In genomic region chr5:169174923-169175322, GRCh38 we compare ENCODE assay signal across 36 cellular contexts.
"Had no signal": no experiment of that assay in that cellular context is flagged by ENCODE, and none has a peak within 500 bp of the region (broad histone marks: within the 10 kb centered on the region; RNA-seq: fewer than 3 reads in every experiment).

No MANE protein-coding gene starts in this region.

- H3K27ac ChIP-seq: brain microvascular endothelial cell, cardiac muscle cell, Peyer's patch, SK-N-MC, VCaP had no signal

- H3K27me3 ChIP-seq: brain microvascular endothelial cell, cardiac muscle cell, Peyer's patch had no signal

- H3K4me1 Mint-ChIP-seq: activated B cell treated with CpG ODN at 0.5 μM for 24 hours; activated CD4-positive, alpha-beta memory T cell treated with anti-CD3 and anti-CD28 coated beads, Interleukin-2, amount 10 ng/mL, durations not matched to agents 7 days and 5 days; activated CD8-positive, alpha-beta memory T cell treated with anti-CD3 and anti-CD28 coated beads, Interleukin-2, amount 10 ng/mL, durations not matched to agents 7 days and 5 days; activated naive CD4-positive, alpha-beta T cell treated with anti-CD3 and anti-CD28 coated beads, Interleukin-2, amount 10 ng/mL, durations not matched to agents 7 days and 5 days; activated naive CD8-positive, alpha-beta T cell treated with anti-CD3 and anti-CD28 coated beads, Interleukin-2, amount 50 U/mL, for 24 hours had no signal

- ATAC-seq: activated CD8-positive, alpha-beta memory T cell treated with anti-CD3 and anti-CD28 coated beads, Interleukin-2, amount 10 ng/mL, durations not matched to agents 7 days and 5 days; activated naive CD8-positive, alpha-beta T cell treated with anti-CD3 and anti-CD28 coated beads, Interleukin-2, amount 50 U/mL, for 24 hours; PC-3 had no signal

- DNase-seq: activated B cell treated with CpG ODN at 0.5 μM for 24 hours; activated CD4-positive, alpha-beta memory T cell treated with anti-CD3 and anti-CD28 coated beads, Interleukin-2, amount 10 ng/mL, durations not matched to agents 7 days and 5 days; activated CD4-positive, alpha-beta T cell treated with anti-CD3 and anti-CD28 coated beads for 4 hours; activated CD4-positive, alpha-beta T cell treated with anti-CD3 and anti-CD28 coated beads, Interleukin-2, amount 50 U/mL, for 1 hour; activated CD4-positive, CD25-positive, alpha-beta regulatory T cell treated with anti-CD3 and anti-CD28 coated beads, Interleukin-2, amount 50 U/mL, for 72 hours; activated CD8-positive, alpha-beta memory T cell treated with anti-CD3 and anti-CD28 coated beads for 24 hours; activated CD8-positive, alpha-beta memory T cell treated with anti-CD3 and anti-CD28 coated beads, Interleukin-2, amount 10 ng/mL, durations not matched to agents 7 days and 5 days; activated CD8-positive, alpha-beta memory T cell treated with anti-CD3 and anti-CD28 coated beads, Interleukin-2, amount 50 U/mL, for 48 hours; activated effector memory CD4-positive, alpha-beta T cell treated with Interleukin-2 at 50 U/mL for 16 hours; activated naive CD4-positive, alpha-beta T cell treated with anti-CD3 and anti-CD28 coated beads, Interleukin-2, amount 10 ng/mL, durations not matched to agents 7 days and 5 days; activated naive CD8-positive, alpha-beta T cell treated with anti-CD3 and anti-CD28 coated beads, Interleukin-2, amount 50 U/mL, for 24 hours; activated T-cell treated with anti-CD3 and anti-CD28 coated beads, Interleukin-2, amount 50 U/mL, for 48 hours; amniotic stem cell; aorta; brain microvascular endothelial cell; KG1; MM.1S; MV-4-11; NCI-H1092; NCI-H1436 treated with DMSO at 0.1 percent for 48 hours; NCI-H1694 treated with DMSO at 0.1 percent for 48 hours; NCI-H2029; NCI-H510A; NCI-H526; NCI-H748 treated with DMSO at 0.1 percent for 48 hours; NK-92 treated with Interleukin-12 subunit alpha and Interleukin-12 subunit beta, amount 100 ng/mL, for 24 hours; PC-3; Peyer's patch; Right ventricle myocardium superior; T-helper 1 cell; T-helper 2 cell; T-helper 9 cell had no signal

- H3K27me3 Mint-ChIP-seq: activated CD4-positive, alpha-beta memory T cell treated with anti-CD3 and anti-CD28 coated beads, Interleukin-2, amount 10 ng/mL, durations not matched to agents 7 days and 5 days; activated CD8-positive, alpha-beta memory T cell treated with anti-CD3 and anti-CD28 coated beads, Interleukin-2, amount 10 ng/mL, durations not matched to agents 7 days and 5 days; activated naive CD8-positive, alpha-beta T cell; activated naive CD8-positive, alpha-beta T cell treated with anti-CD3 and anti-CD28 coated beads, Interleukin-2, amount 50 U/mL, for 24 hours had no signal

- H3K27ac Mint-ChIP-seq: activated B cell treated with CpG ODN at 0.5 μM for 24 hours; activated CD4-positive, alpha-beta memory T cell treated with anti-CD3 and anti-CD28 coated beads, Interleukin-2, amount 10 ng/mL, durations not matched to agents 7 days and 5 days; activated CD8-positive, alpha-beta memory T cell treated with anti-CD3 and anti-CD28 coated beads, Interleukin-2, amount 10 ng/mL, durations not matched to agents 7 days and 5 days; activated naive CD4-positive, alpha-beta T cell treated with anti-CD3 and anti-CD28 coated beads, Interleukin-2, amount 10 ng/mL, durations not matched to agents 7 days and 5 days; activated naive CD8-positive, alpha-beta T cell; activated naive CD8-positive, alpha-beta T cell treated with anti-CD3 and anti-CD28 coated beads, Interleukin-2, amount 50 U/mL, for 24 hours had no signal

- H3K4me1 ChIP-seq: Peyer's patch had no signal

- H3K4me3 Mint-ChIP-seq: activated B cell treated with CpG ODN at 0.5 μM for 24 hours; activated CD4-positive, alpha-beta memory T cell treated with anti-CD3 and anti-CD28 coated beads, Interleukin-2, amount 10 ng/mL, durations not matched to agents 7 days and 5 days; activated CD8-positive, alpha-beta memory T cell treated with anti-CD3 and anti-CD28 coated beads, Interleukin-2, amount 10 ng/mL, durations not matched to agents 7 days and 5 days; activated naive CD4-positive, alpha-beta T cell treated with anti-CD3 and anti-CD28 coated beads, Interleukin-2, amount 10 ng/mL, durations not matched to agents 7 days and 5 days; activated naive CD8-positive, alpha-beta T cell; activated naive CD8-positive, alpha-beta T cell treated with anti-CD3 and anti-CD28 coated beads, Interleukin-2, amount 50 U/mL, for 24 hours had no signal

- H3K9me3 Mint-ChIP-seq: activated B cell treated with CpG ODN at 0.5 μM for 24 hours; activated CD4-positive, alpha-beta memory T cell treated with anti-CD3 and anti-CD28 coated beads, Interleukin-2, amount 10 ng/mL, durations not matched to agents 7 days and 5 days; activated naive CD4-positive, alpha-beta T cell treated with anti-CD3 and anti-CD28 coated beads, Interleukin-2, amount 10 ng/mL, durations not matched to agents 7 days and 5 days; activated naive CD8-positive, alpha-beta T cell treated with anti-CD3 and anti-CD28 coated beads, Interleukin-2, amount 50 U/mL, for 24 hours had no signal
